ENCODE assay signal across 20 cellular contexts in the genomic region with DNA sequence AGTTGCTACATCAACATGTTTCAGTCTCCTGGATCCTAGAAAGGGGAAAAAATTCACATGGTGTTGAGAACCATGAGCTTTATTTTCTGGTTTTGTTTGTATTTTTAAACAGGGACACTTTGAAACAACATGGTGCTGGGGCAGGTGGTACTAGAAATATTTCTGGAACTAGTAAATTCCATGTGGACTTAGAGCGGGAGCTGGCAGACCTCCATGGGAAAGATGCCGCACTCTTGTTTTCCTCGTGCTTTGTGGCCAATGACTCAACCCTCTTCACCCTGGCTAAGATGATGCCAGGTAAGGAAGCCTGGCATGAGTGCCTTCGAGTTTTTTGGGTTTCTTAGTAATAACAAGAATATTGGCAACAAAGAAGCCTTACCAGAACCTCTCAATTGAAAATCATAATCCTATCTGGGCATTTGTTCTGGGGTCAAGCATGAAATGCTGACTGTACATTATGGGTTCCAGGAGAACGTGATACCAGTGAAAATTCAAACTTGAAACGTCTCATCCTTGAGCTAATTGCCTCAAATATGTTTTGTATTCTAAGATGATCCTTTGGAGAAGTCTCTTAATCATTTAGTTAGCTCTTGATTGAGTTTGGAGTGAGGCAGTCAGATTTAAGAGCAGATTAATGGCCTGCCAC. TPM values are rescaled to one million over a fixed set of nuclear protein-coding genes. Genes with fewer than 3 reads are reported as not detected.
DNase-seq lines count a peak whose midpoint lies in the region; ATAC-seq and TF ChIP-seq lines count a peak whose summit lies in the region.
"Had no signal": no experiment of that assay in that cellular context is flagged by ENCODE, and none has a peak within 500 bp of the region (broad histone marks: within the 10 kb centered on the region; RNA-seq: fewer than 3 reads in every experiment).

No MANE protein-coding gene starts in this region.

- no peaks in the 10 kb centered on the region for H3K27me3 Mint-ChIP-seq in activated T-cell treated with anti-CD3 and anti-CD28 coated beads, Interleukin-2, amount 50 U/mL, for 24 hours
- H3K27me3 Mint-ChIP-seq in naive thymus-derived CD8-positive, alpha-beta T cell = no peaks in the 10 kb centered on the region
- H3K27me3 Mint-ChIP-seq: activated naive CD4-positive, alpha-beta T cell treated with anti-CD3 and anti-CD28 coated beads, Interleukin-2, amount 50 U/mL, for 24 hours had no signal

- peak overlapping the region; percentile 16 to 74 for H3K27ac ChIP-seq in prostate gland
- H3K27ac ChIP-seq: suprapubic skin had no signal

- intact Hi-C loops in prostate gland (cut with DNase I) = no loop called here

- H3K36me3 ChIP-seq in prostate gland = peaks cover 0 to 29% of the 10 kb centered on the region in 2 donors

- POLR2A ChIA-PET in naive thymus-derived CD8-positive, alpha-beta T cell (lab: Charles Lee) = no interaction called here

- no peak for TF ChIP-seq POLR2A in prostate gland (IDR thresholded peaks at IDR 0.05)

- H3K27ac Mint-ChIP-seq in activated T-cell treated with anti-CD3 and anti-CD28 coated beads, Interleukin-2, amount 50 U/mL, for 24 hours = peak overlapping the region; percentile 34
- peak overlapping the region in 1 of 10 donors; percentile 12 for H3K27ac Mint-ChIP-seq in naive thymus-derived CD8-positive, alpha-beta T cell
- H3K27ac Mint-ChIP-seq: activated naive CD4-positive, alpha-beta T cell treated with anti-CD3 and anti-CD28 coated beads, Interleukin-2, amount 50 U/mL, for 24 hours; activated T-cell treated with anti-CD3 and anti-CD28 coated beads, Interleukin-2, amount 50 U/mL, for 72 hours had no signal

- no peak for TF ChIP-seq CTCF in prostate gland (IDR thresholded peaks at IDR 0.05)

- H3K4me3 ChIP-seq in prostate gland = no peak overlapping the region
- H3K4me3 ChIP-seq: BLaER1 treated with 17β-estradiol and CSF1 and Interleukin-3, amounts not matched to agents 10 nM and 100 nM; MG63; suprapubic skin had no signal

- H3K9me3 Mint-ChIP-seq in activated T-cell treated with anti-CD3 and anti-CD28 coated beads, Interleukin-2, amount 50 U/mL, for 24 hours = no peaks in the 10 kb centered on the region
- H3K9me3 Mint-ChIP-seq in naive thymus-derived CD8-positive, alpha-beta T cell = no peaks in the 10 kb centered on the region
- H3K9me3 Mint-ChIP-seq: activated naive CD4-positive, alpha-beta T cell treated with anti-CD3 and anti-CD28 coated beads, Interleukin-2, amount 50 U/mL, for 24 hours; activated T-cell treated with anti-CD3 and anti-CD28 coated beads, Interleukin-2, amount 50 U/mL, for 72 hours; nephron progenitor cell had no signal

- no peak overlapping the region for H3K4me3 Mint-ChIP-seq in activated T-cell treated with anti-CD3 and anti-CD28 coated beads, Interleukin-2, amount 50 U/mL, for 24 hours
- H3K4me3 Mint-ChIP-seq in naive thymus-derived CD8-positive, alpha-beta T cell = no peak overlapping the region
- H3K4me3 Mint-ChIP-seq: activated naive CD4-positive, alpha-beta T cell treated with anti-CD3 and anti-CD28 coated beads, Interleukin-2, amount 50 U/mL, for 24 hours; activated T-cell treated with anti-CD3 and anti-CD28 coated beads, Interleukin-2, amount 50 U/mL, for 72 hours; nephron progenitor cell had no signal

- WGBS in prostate gland = 79% methylated on average over 6 of the region's 6 CpGs

- peaks cover 5% of the 10 kb centered on the region for H3K4me1 ChIP-seq in prostate gland (replicated peaks)

- no peaks in the 10 kb centered on the region for H3K27me3 ChIP-seq in prostate gland (replicated peaks; ENCODE audit: insufficient read depth)
- H3K27me3 ChIP-seq: BLaER1 treated with 17β-estradiol and CSF1 and Interleukin-3, amounts not matched to agents 10 nM and 100 nM; MG63; suprapubic skin had no signal

- ATAC-seq in GM21825 (IDR thresholded peaks at IDR 0.05; ENCODE audit: unreplicated experiment) = no peak
- ATAC-seq in GM19397 (IDR thresholded peaks at IDR 0.05; ENCODE audit: unreplicated experiment) = no peak
- ATAC-seq in naive thymus-derived CD8-positive, alpha-beta T cell = no peak
- ATAC-seq: activated T-cell treated with anti-CD3 and anti-CD28 coated beads, Interleukin-2, amount 50 U/mL, for 72 hours; left colon had no signal

- H3K9me3 ChIP-seq in prostate gland = no peaks in the 10 kb centered on the region
- H3K9me3 ChIP-seq: BLaER1 treated with 17β-estradiol and CSF1 and Interleukin-3, amounts not matched to agents 10 nM and 100 nM; MG63; suprapubic skin had no signal

- peaks cover 52% of the 10 kb centered on the region for H3K4me1 Mint-ChIP-seq in activated T-cell treated with anti-CD3 and anti-CD28 coated beads, Interleukin-2, amount 50 U/mL, for 24 hours (ENCODE audit: low read depth)
- peaks cover 4 to 25% (median 19%) of the 10 kb centered on the region in 4 donors for H3K4me1 Mint-ChIP-seq in naive thymus-derived CD8-positive, alpha-beta T cell
- H3K4me1 Mint-ChIP-seq: nephron progenitor cell had no signal

- DNase-seq in activated T-cell treated with anti-CD3 and anti-CD28 coated beads, Interleukin-2, amount 50 U/mL, for 24 hours = no peak
- DNase-seq in activated T-cell treated with anti-CD3 and anti-CD28 coated beads, Interleukin-2, amount 50 U/mL, for 1 hour = no peak
- DNase-seq in RPMI7951 (ENCODE audit: low read depth) (peak; percentile 51), cerebellum (ENCODE audit: low spot score) (peak; percentile 79), prostate gland (ENCODE audit: low spot score) (no peak)
- no peak for DNase-seq in naive thymus-derived CD8-positive, alpha-beta T cell
- DNase-seq: activated T-cell treated with anti-CD3 and anti-CD28 coated beads, Interleukin-2, amount 50 U/mL, for 72 hours; Calu3; dermis blood vessel endothelial cell; left colon; MG63; NCI-H146; NCI-H524; nephron progenitor cell had no signal

- peaks cover 100% of the 10 kb centered on the region for H3K36me3 Mint-ChIP-seq in activated T-cell treated with anti-CD3 and anti-CD28 coated beads, Interleukin-2, amount 50 U/mL, for 24 hours (ENCODE audit: low read depth)
- peaks cover 11 to 96% (median 33%) of the 10 kb centered on the region in 3 donors for H3K36me3 Mint-ChIP-seq in naive thymus-derived CD8-positive, alpha-beta T cell

RNA-seq across cellular contexts. Expression of gene ALAS1, which starts 7.9 kb away (rescaled TPM):
- 32.0 and 37.6 TPM in 2 replicates for total RNA-seq in RPMI7951 (2014; rRNA removed; shearing (Covaris generic))
- total RNA-seq in cerebellum = 34.6 TPM
- 10 to 100 TPM; 39.8 to 58.8 TPM for total RNA-seq in prostate gland
- 10 to 100 TPM; 16.2 to 18.8 TPM for total RNA-seq in naive thymus-derived CD8-positive, alpha-beta T cell
- polyA plus RNA-seq in naive thymus-derived CD8-positive, alpha-beta T cell = 10 to 100 TPM; 14.7 to 28.9 (median 18.5) TPM

RNA-seq across cellular contexts. Expression of gene TLR9, which starts 19.6 kb away (rescaled TPM):
- total RNA-seq in RPMI7951 (2014; rRNA removed; shearing (Covaris generic)) = not detected in 2 replicates
- total RNA-seq in cerebellum = 0.09 TPM
- total RNA-seq in prostate gland = under 1 TPM in 1 of 2 donors, not detected in 1; 0.17 TPM
- total RNA-seq in naive thymus-derived CD8-positive, alpha-beta T cell = 1 to 10 TPM; 2.4 to 2.8 TPM
- not detected for polyA plus RNA-seq in naive thymus-derived CD8-positive, alpha-beta T cell
- total RNA-seq: H1 had no signal

RNA-seq across cellular contexts. Expression of gene TWF2, which starts 33.1 kb away (rescaled TPM):
- total RNA-seq in RPMI7951 (2014; rRNA removed; shearing (Covaris generic)) = 131 and 170 TPM in 2 replicates
- total RNA-seq in cerebellum (15.1 TPM), prostate gland (10 to 100 TPM; 60.9 to 65.5 TPM)
- 10 to 100 TPM; 77.2 to 77.6 TPM for total RNA-seq in naive thymus-derived CD8-positive, alpha-beta T cell
- 100 to 1,000 TPM; 112 to 171 (median 142) TPM for polyA plus RNA-seq in naive thymus-derived CD8-positive, alpha-beta T cell

RNA-seq across cellular contexts. Expression of gene PPM1M, which starts 39.7 kb away (rescaled TPM):
- 11.0 and 12.3 TPM in 2 replicates for total RNA-seq in RPMI7951 (2014; rRNA removed; shearing (Covaris generic))
- total RNA-seq in cerebellum (3.1 TPM), prostate gland (10 to 100 TPM; 22.4 to 33.2 TPM)
- 100 to 1,000 TPM; 108 to 114 TPM for total RNA-seq in naive thymus-derived CD8-positive, alpha-beta T cell
- polyA plus RNA-seq in naive thymus-derived CD8-positive, alpha-beta T cell = 100 to 1,000 TPM in 2 of 3 donors, 10 to 100 TPM in 1; 68.0 to 172 (median 106) TPM

RNA-seq across cellular contexts. Expression of gene POC1A, which starts 51.6 kb away (rescaled TPM):
- total RNA-seq in RPMI7951 (2014; rRNA removed; shearing (Covaris generic)) = 20.4 and 21.4 TPM in 2 replicates
- total RNA-seq in cerebellum (4.2 TPM), prostate gland (1 to 10 TPM; 2.5 to 5.3 TPM)
- total RNA-seq in naive thymus-derived CD8-positive, alpha-beta T cell = 1 to 10 TPM; 1.2 to 1.9 TPM
- 1 to 10 TPM in 1 of 3 donors, under 1 TPM in 2; 0.28 to 1.1 (median 0.66) TPM for polyA plus RNA-seq in naive thymus-derived CD8-positive, alpha-beta T cell

Comparison
In these comparisons a context has a peak if more than half of its experiments do, and no peak if none do; other contexts are left out.
1. DNase-seq: peak in RPMI7951 (single experiment) and cerebellum (single experiment); none in activated T-cell treated with anti-CD3 and anti-CD28 coated beads, Interleukin-2, amount 50 U/mL, for 24 hours (single experiment), activated T-cell treated with anti-CD3 and anti-CD28 coated beads, Interleukin-2, amount 50 U/mL, for 1 hour (single experiment), prostate gland (single experiment) and naive thymus-derived CD8-positive, alpha-beta T cell (0 of 10).